In genomic region chr10:131453772-131454634, GRCh38 we compare ENCODE assay signal across 8 cellular contexts.
DNase-seq lines count a peak whose midpoint lies in the region; ATAC-seq and TF ChIP-seq lines count a peak whose summit lies in the region.

No MANE protein-coding gene starts in this region.

- no peak overlapping the region for H3K4me2 ChIP-seq in OCI-LY1 (ENCODE audit: low read length)

- no peaks in the 10 kb centered on the region for H3F3A ChIP-seq in OCI-LY1 (ENCODE audit: insufficient read depth, low read length)

- peaks cover 4% of the 10 kb centered on the region for H3K4me1 Mint-ChIP-seq in activated naive CD4-positive, alpha-beta T cell treated with anti-CD3 and anti-CD28 coated beads, Interleukin-2, amount 10 ng/mL, durations not matched to agents 7 days and 5 days

- H3K27ac ChIP-seq in OCI-LY1 (ENCODE audit: low read depth, low read length, poor library complexity, severe bottlenecking) (no peak overlapping the region), right cardiac atrium (ENCODE audit: low read length) (no peak overlapping the region), psoas muscle (no peak overlapping the region)

- H3K9ac ChIP-seq in OCI-LY1 (ENCODE audit: low read length): no peak overlapping the region

- no peaks in the 10 kb centered on the region for H3K79me2 ChIP-seq in OCI-LY1 (ENCODE audit: insufficient read depth, low read length)

- H3K4me3 Mint-ChIP-seq in activated naive CD4-positive, alpha-beta T cell treated with anti-CD3 and anti-CD28 coated beads, Interleukin-2, amount 10 ng/mL, durations not matched to agents 7 days and 5 days: no peak overlapping the region

- peak; percentile 71 for TF ChIP-seq CTCF in OCI-LY1 (IDR thresholded peaks at IDR 0.05; ENCODE audit: low read length)
- TF ChIP-seq CTCF in psoas muscle (IDR thresholded peaks at IDR 0.05): peak; percentile 73

- no peaks in the 10 kb centered on the region for H3K9me3 Mint-ChIP-seq in activated naive CD4-positive, alpha-beta T cell treated with anti-CD3 and anti-CD28 coated beads, Interleukin-2, amount 10 ng/mL, durations not matched to agents 7 days and 5 days

- no peak overlapping the region for H2AFZ ChIP-seq in OCI-LY1 (ENCODE audit: low read length)

- peaks cover 24% of the 10 kb centered on the region for H3K27me3 Mint-ChIP-seq in activated naive CD4-positive, alpha-beta T cell treated with anti-CD3 and anti-CD28 coated beads, Interleukin-2, amount 10 ng/mL, durations not matched to agents 7 days and 5 days

- H3K9me3 ChIP-seq in OCI-LY1 (ENCODE audit: low read length): no peaks in the 10 kb centered on the region
- no peaks in the 10 kb centered on the region for H3K9me3 ChIP-seq in right cardiac atrium (ENCODE audit: control insufficient read depth, low read length)
- H3K9me3 ChIP-seq in psoas muscle: no peaks in the 10 kb centered on the region

- DNase-seq in NCI-H1694 (lab: John Stamatoyannopoulos, UW): peak; percentile 13
- DNase-seq in NCI-H1694 treated with DMSO at 0.1 percent for 48 hours (lab: John Stamatoyannopoulos, UW): no peak
- peak; percentile 78 for DNase-seq in activated naive CD4-positive, alpha-beta T cell treated with anti-CD3 and anti-CD28 coated beads, Interleukin-2, amount 10 ng/mL, durations not matched to agents 7 days and 5 days
- peak; percentile 70 to 91 (median 85) for DNase-seq in right cardiac atrium
- DNase-seq in psoas muscle: peak; percentile 71 to 80

- H3K4me3 ChIP-seq in OCI-LY1 (ENCODE audit: low read depth, low read length, poor library complexity, severe bottlenecking): no peak overlapping the region
- no peak overlapping the region for H3K4me3 ChIP-seq in right cardiac atrium (ENCODE audit: low read length)
- peak overlapping the region; percentile 44 for H3K4me3 ChIP-seq in psoas muscle

- H3K9me2 ChIP-seq in OCI-LY1 (ENCODE audit: low read depth, low read length): no peaks in the 10 kb centered on the region

- no peaks in the 10 kb centered on the region for H3K36me3 Mint-ChIP-seq in activated naive CD4-positive, alpha-beta T cell treated with anti-CD3 and anti-CD28 coated beads, Interleukin-2, amount 10 ng/mL, durations not matched to agents 7 days and 5 days

- no peak overlapping the region for H3K27ac Mint-ChIP-seq in activated naive CD4-positive, alpha-beta T cell treated with anti-CD3 and anti-CD28 coated beads, Interleukin-2, amount 10 ng/mL, durations not matched to agents 7 days and 5 days

- no peaks in the 10 kb centered on the region for H3K36me3 ChIP-seq in OCI-LY1 (ENCODE audit: insufficient read depth, low read length)
- H3K36me3 ChIP-seq in psoas muscle (ENCODE audit: insufficient read depth in 1 of 2, low read depth in 1 of 2): no peaks in the 10 kb centered on the region

- intact Hi-C loops in right cardiac atrium (cut with DNase I): loop anchor here in 1 of 4 donors (10.0 kb wide), 1 partner anchor 341 kb away; no protein-coding TSS in a partner anchor
- intact Hi-C loops in psoas muscle (cut with DNase I): loop anchor here in 1 of 2 donors (5.0 to 10.0 kb wide), 2 partner anchors 333 to 421 kb away; no protein-coding TSS in a partner anchor

- H4K20me1 ChIP-seq in OCI-LY1 (ENCODE audit: insufficient read depth, low read length): no peaks in the 10 kb centered on the region

- 12% methylated on average over 27 of the region's 27 CpGs for WGBS in right cardiac atrium
- 15 to 17% (median 15%) methylated on average over 26 to 27 of the region's 27 CpGs for WGBS in psoas muscle, 3 donors

- ATAC-seq in right cardiac atrium (peak; percentile 75 to 78), psoas muscle (peak in 3 of 4 donors; percentile 49 to 68 (median 64)), GM18505 (IDR thresholded peaks at IDR 0.05; ENCODE audit: unreplicated experiment) (no peak), HG02610 (IDR thresholded peaks at IDR 0.05; ENCODE audit: unreplicated experiment) (no peak)

- no peaks in the 10 kb centered on the region for H3K27me3 ChIP-seq in OCI-LY1 (ENCODE audit: insufficient read depth, low read length)
- H3K27me3 ChIP-seq in right cardiac atrium (ENCODE audit: control insufficient read depth, insufficient read depth): no peaks in the 10 kb centered on the region
- H3K27me3 ChIP-seq in psoas muscle (ENCODE audit: insufficient read depth in 3 of 3, low read length in 2 of 3): peaks cover 0 to 29% (median 2%) of the 10 kb centered on the region in 3 donors

- TF ChIP-seq POLR2A in GM18505 (IDR thresholded peaks at IDR 0.05; ENCODE audit: borderline replicate concordance, extremely low read depth, insufficient read depth, insufficient read length): no peak

- H3K4me1 ChIP-seq in OCI-LY1 (ENCODE audit: insufficient read depth, low read length, severe bottlenecking) (no peaks in the 10 kb centered on the region), right cardiac atrium (ENCODE audit: control insufficient read depth, insufficient read depth, low read length) (no peaks in the 10 kb centered on the region), psoas muscle (no peaks in the 10 kb centered on the region)

- CTCF ChIA-PET in activated naive CD4-positive, alpha-beta T cell treated with anti-CD3 and anti-CD28 coated beads, Interleukin-2, amount 10 ng/mL, durations not matched to agents 7 days and 5 days (lab: Charles Lee): interaction anchor here (0.6 to 1.7 kb wide), 8 partner anchors 13 to 979 kb away, joined by 3 to 7 read pairs (median 3); no protein-coding TSS in a partner anchor

Comparison
In these comparisons a context has a peak if more than half of its experiments do, and no peak if none do; other contexts are left out.
1. ATAC-seq: peak in right cardiac atrium (2 of 2) and psoas muscle (3 of 4); none in GM18505 (single experiment) and HG02610 (single experiment).